8 cellular contexts compared by ENCODE assay signal in genomic region chr14:105247715-105248367, GRCh38. TPM values are rescaled to one million over a fixed set of nuclear protein-coding genes. Genes with fewer than 3 reads are reported as not detected.
A peak's percentile ranks its signal among the peaks of the same experiment; 100 is the strongest.
DNase-seq lines count a peak whose midpoint lies in the region; ATAC-seq and TF ChIP-seq lines count a peak whose summit lies in the region.

No MANE protein-coding gene starts in this region.

- H3K4me3 ChIP-seq in cardiac fibroblast (replicated peaks in 1 of 2; ENCODE audit: low read depth in 2 of 2, low read length in 2 of 2) (peak overlapping the region; percentile 52 to 59), mononuclear cell (ENCODE audit: low read length) (peak overlapping the region; percentile 30)

- peak overlapping the region; percentile 83 for H3K27ac ChIP-seq in C4-2B

- DNase-seq in cardiac fibroblast (ENCODE audit: low read depth in 2 of 2) (no peak), kidney glomerular epithelial cell (lab: John Stamatoyannopoulos, UW) (no peak), mucosa of gallbladder (ENCODE audit: low spot score) (no peak)

- H3K9me3 ChIP-seq in mononuclear cell (ENCODE audit: low read depth, low read length) = no peaks in the 10 kb centered on the region

- ATAC-seq in HG03196 (IDR thresholded peaks at IDR 0.05; ENCODE audit: unreplicated experiment) (peak; percentile 16), HG03342 (IDR thresholded peaks at IDR 0.05; ENCODE audit: unreplicated experiment) (no peak), HG03159 (IDR thresholded peaks at IDR 0.05; ENCODE audit: unreplicated experiment) (no peak)

- peaks cover 17% of the 10 kb centered on the region for H3K4me1 ChIP-seq in mononuclear cell (ENCODE audit: insufficient read depth, low read length)

- TF ChIP-seq CTCF in C4-2B (conservative IDR thresholded peaks at IDR 0.05) = no peak
- TF ChIP-seq CTCF in cardiac fibroblast (IDR thresholded peaks at IDR 0.05; ENCODE audit: low read depth, low read length) = no peak

- no peaks in the 10 kb centered on the region for H3K27me3 ChIP-seq in mononuclear cell (ENCODE audit: insufficient read depth, low read length)

RNA-seq across cellular contexts. Expression of gene BTBD6, which starts 0.5 kb away (rescaled TPM):
- 25.4 TPM for total RNA-seq in mononuclear cell
- total RNA-seq in mucosa of gallbladder = 50.8 TPM

RNA-seq across cellular contexts. Expression of gene BRF1, which starts 53.0 kb away (rescaled TPM):
- total RNA-seq in mononuclear cell (39.7 TPM), mucosa of gallbladder (51.7 TPM)
